In genomic region chr3:186025161-186025560, GRCh38 we compare ENCODE assay signal across 11 cellular contexts.
A peak's percentile ranks its signal among the peaks of the same experiment; 100 is the strongest.
DNase-seq lines count a peak whose midpoint lies in the region; ATAC-seq and TF ChIP-seq lines count a peak whose summit lies in the region.
"Had no signal": no experiment of that assay in that cellular context is flagged by ENCODE, and none has a peak within 500 bp of the region (broad histone marks: within the 10 kb centered on the region; RNA-seq: fewer than 3 reads in every experiment).

No MANE protein-coding gene starts in this region.

- peak; percentile 80 for DNase-seq in activated CD4-positive, alpha-beta T cell treated with anti-CD3 and anti-CD28 coated beads for 36 hours
- no peak for DNase-seq in activated CD4-positive, alpha-beta T cell treated with anti-CD3 and anti-CD28 coated beads, Interleukin-2, amount 50 U/mL, for 1 hour
- DNase-seq in SK-N-SH = no peak
- DNase-seq in fibroblast of mammary gland (ENCODE audit: low read depth) = peak; percentile 94
- peak; percentile 57 to 62 for DNase-seq in stimulated activated CD8-positive, alpha-beta memory T cell treated with anti-CD3 and anti-CD28 coated beads, Interleukin-15, amount 100 ng/mL, for 48 hours (ENCODE audit: low read depth in 2 of 2)
- DNase-seq in DMS114 treated with DMSO at 0.1 percent for 48 hours (lab: John Stamatoyannopoulos, UW; ENCODE audit: unreplicated experiment) = no peak
- DNase-seq in coronary artery (ENCODE audit: low spot score) = no peak
- DNase-seq in foreskin melanocyte = no peak
- DNase-seq: HCEC 1CT, NCI-H510A had no signal

- H3K27ac ChIP-seq in SK-N-SH (ENCODE audit: low read depth in 2 of 2, low read length in 1 of 2) = no peak overlapping the region
- no peak overlapping the region for H3K27ac ChIP-seq in coronary artery
- H3K27ac ChIP-seq: parathyroid adenoma had no signal

- H3K4me2 ChIP-seq in SK-N-SH = peak overlapping the region; percentile 45; the same call in 1 of the 2 replicates

- no peaks in the 10 kb centered on the region for H4K20me1 ChIP-seq in SK-N-SH (ENCODE audit: insufficient read depth)

- intact Hi-C loops in activated CD4-positive, alpha-beta T cell treated with anti-CD3 and anti-CD28 coated beads for 36 hours (cut with DNase I, micrococcal nuclease) = loop anchor here in 1 of 2 experiments (1.0 kb wide), 2 partner anchors 84 to 509 kb away; partner anchors contain the start of gene ETV5

- peaks cover 4% of the 10 kb centered on the region; the same call in 1 of the 2 replicates for H3K27me3 ChIP-seq in SK-N-SH (ENCODE audit: insufficient read depth)

- H3F3A ChIP-seq in SK-N-SH (replicated peaks; ENCODE audit: insufficient read depth) = peaks cover 12% of the 10 kb centered on the region

- H3K4me3 ChIP-seq in SK-N-SH (ENCODE audit: low read depth in 2 of 2, low read length in 1 of 2) (no peak overlapping the region), fibroblast of mammary gland (ENCODE audit: control insufficient read depth, low read depth, low read length) (no peak overlapping the region), coronary artery (no peak overlapping the region)

- POLR2A ChIA-PET in activated CD4-positive, alpha-beta T cell treated with anti-CD3 and anti-CD28 coated beads for 36 hours (lab: Charles Lee) = interaction anchor here (0.6 to 1.0 kb wide), 2 partner anchors 46 to 181 kb away, joined by 3 read pairs; no protein-coding TSS in a partner anchor
- POLR2A ChIA-PET in SK-N-SH (lab: Yijun Ruan, JAX) = no interaction called here

- 17% methylated on average over 3 of the region's 5 CpGs for WGBS in SK-N-SH (ENCODE audit: low lambda C conversion rate)

- no peak overlapping the region for H3K9ac ChIP-seq in SK-N-SH
- H3K9ac ChIP-seq: parathyroid adenoma had no signal

- TF ChIP-seq RAD21 in SK-N-SH (IDR thresholded peaks at IDR 0.05; ENCODE audit: low read length) = no peak

- peaks cover 3 to 4% of the 10 kb centered on the region in 2 experiments; a peak in 2 of 4 replicates for H3K4me1 ChIP-seq in SK-N-SH (ENCODE audit: control insufficient read depth in 1 of 2, insufficient read depth in 2 of 2, low read depth in 1 of 2, low read length in 1 of 2)
- H3K4me1 ChIP-seq: parathyroid adenoma had no signal

- CTCF ChIA-PET in activated CD4-positive, alpha-beta T cell treated with anti-CD3 and anti-CD28 coated beads for 36 hours (lab: Charles Lee) = interaction anchor here (0.5 to 0.9 kb wide), 6 partner anchors 21 to 596 kb away, joined by 3 to 4 read pairs (median 3); no protein-coding TSS in a partner anchor
- CTCF ChIA-PET in SK-N-SH (lab: Yijun Ruan, JAX) = interaction anchor here (0.6 to 1.3 kb wide), 6 partner anchors 12 to 516 kb away, joined by 3 to 4 read pairs (median 3); no protein-coding TSS in a partner anchor

- no peaks in the 10 kb centered on the region for H3K79me2 ChIP-seq in SK-N-SH (ENCODE audit: insufficient read depth)
- H3K79me2 ChIP-seq: parathyroid adenoma had no signal

- H3K27ac Mint-ChIP-seq in activated CD4-positive, alpha-beta T cell treated with anti-CD3 and anti-CD28 coated beads for 36 hours = no peak overlapping the region

- no peaks in the 10 kb centered on the region for H3K36me3 Mint-ChIP-seq in activated CD4-positive, alpha-beta T cell treated with anti-CD3 and anti-CD28 coated beads for 36 hours (ENCODE audit: low read depth)

- H3K4me1 Mint-ChIP-seq in activated CD4-positive, alpha-beta T cell treated with anti-CD3 and anti-CD28 coated beads for 36 hours = peaks cover 17% of the 10 kb centered on the region

- H3K9me2 ChIP-seq in SK-N-SH = no peaks in the 10 kb centered on the region

- H3K4me3 Mint-ChIP-seq in activated CD4-positive, alpha-beta T cell treated with anti-CD3 and anti-CD28 coated beads for 36 hours = no peak overlapping the region

- no peak overlapping the region for H2AFZ ChIP-seq in SK-N-SH (ENCODE audit: low read depth)
- H2AFZ ChIP-seq: parathyroid adenoma had no signal

- H3K36me3 ChIP-seq in SK-N-SH (replicated peaks in 1 of 2; ENCODE audit: control insufficient read depth in 1 of 2, insufficient read depth in 2 of 2, low read length in 1 of 2) = no peaks in the 10 kb centered on the region

- peak in 1 of 2 experiments; percentile 62; a peak in 1 of 4 replicates for TF ChIP-seq EP300 in SK-N-SH (IDR thresholded peaks at IDR 0.05; ENCODE audit: borderline replicate concordance in 1 of 2, low read depth in 1 of 2, low read length in 1 of 2)

- no peaks in the 10 kb centered on the region for H3K9me3 ChIP-seq in SK-N-SH

- no peaks in the 10 kb centered on the region for H3K9me3 Mint-ChIP-seq in activated CD4-positive, alpha-beta T cell treated with anti-CD3 and anti-CD28 coated beads for 36 hours (ENCODE audit: low read depth)

- ATAC-seq in activated CD4-positive, alpha-beta T cell treated with anti-CD3 and anti-CD28 coated beads for 36 hours = peak; percentile 98

- TF ChIP-seq CTCF in SK-N-SH (IDR thresholded peaks at IDR 0.05) (no peak), fibroblast of mammary gland (conservative IDR thresholded peaks at IDR 0.05; ENCODE audit: control insufficient read depth, insufficient read depth, low read depth, low read length) (no peak), coronary artery (IDR thresholded peaks at IDR 0.05) (no peak)

- H3K27me3 Mint-ChIP-seq in activated CD4-positive, alpha-beta T cell treated with anti-CD3 and anti-CD28 coated beads for 36 hours = peaks cover 8% of the 10 kb centered on the region

TF ChIP-seq in SK-N-SH, 30 proteins besides CTCF, POLR2A, EP300 and RAD21 (continues in another document):
- TF ChIP-seq FOXM1 (IDR thresholded peaks at IDR 0.05; ENCODE audit: low read depth) = no peak
- TF ChIP-seq NRF1 (IDR thresholded peaks at IDR 0.05; ENCODE audit: low read depth, low read length) = no peak
- TF ChIP-seq TAF1 (IDR thresholded peaks at IDR 0.05; ENCODE audit: borderline replicate concordance, low read depth, low read length) = no peak
- TF ChIP-seq FOSL2 (IDR thresholded peaks at IDR 0.05; ENCODE audit: borderline replicate concordance, low read depth) = peak; percentile 57; the same call in 1 of the 2 replicates
- no peak for TF ChIP-seq RFX5 (IDR thresholded peaks at IDR 0.05; ENCODE audit: low read length)
- TF ChIP-seq FOXJ3 (CRISPR knock-in tag; IDR thresholded peaks at IDR 0.05) = no peak
- 0 out of 2 replicates have a peak, but pooled peaks have one; percentile 5 for TF ChIP-seq ELF1 (IDR thresholded peaks at IDR 0.05)
- TF ChIP-seq, protein P1, sequence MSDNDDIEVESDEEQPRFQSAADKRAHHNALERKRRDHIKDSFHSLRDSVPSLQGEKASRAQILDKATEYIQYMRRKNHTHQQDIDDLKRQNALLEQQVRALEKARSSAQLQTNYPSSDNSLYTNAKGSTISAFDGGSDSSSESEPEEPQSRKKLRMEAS (IDR thresholded peaks at IDR 0.05; ENCODE audit: low read depth) = no peak
- no peak for TF ChIP-seq TEAD4 (IDR thresholded peaks at IDR 0.05; ENCODE audit: borderline replicate concordance, insufficient read depth)
- no peak for TF ChIP-seq SIN3A (IDR thresholded peaks at IDR 0.05; ENCODE audit: borderline replicate concordance, low read depth, low read length)
- TF ChIP-seq POLR2AphosphoS5 (IDR thresholded peaks at IDR 0.05; ENCODE audit: low read depth, low read length) = peak; percentile 52; the same call in 1 of the 2 replicates
- peak; percentile 91 for TF ChIP-seq PBX3 (IDR thresholded peaks at IDR 0.05)
- TF ChIP-seq, protein P2, sequence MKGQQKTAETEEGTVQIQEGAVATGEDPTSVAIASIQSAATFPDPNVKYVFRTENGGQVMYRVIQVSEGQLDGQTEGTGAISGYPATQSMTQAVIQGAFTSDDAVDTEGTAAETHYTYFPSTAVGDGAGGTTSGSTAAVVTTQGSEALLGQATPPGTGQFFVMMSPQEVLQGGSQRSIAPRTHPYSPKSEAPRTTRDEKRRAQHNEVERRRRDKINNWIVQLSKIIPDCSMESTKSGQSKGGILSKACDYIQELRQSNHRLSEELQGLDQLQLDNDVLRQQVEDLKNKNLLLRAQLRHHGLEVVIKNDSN (IDR thresholded peaks at IDR 0.05; ENCODE audit: borderline replicate concordance, low read depth) = no peak
- peak; percentile 83 for TF ChIP-seq JUND (IDR thresholded peaks at IDR 0.05)
- no peak for TF ChIP-seq MEF2A (IDR thresholded peaks at IDR 0.05; ENCODE audit: borderline replicate concordance, low read depth)
- TF ChIP-seq USF2 (IDR thresholded peaks at IDR 0.05; ENCODE audit: borderline replicate concordance, low read depth, low read length) = no peak
- TF ChIP-seq RXRA (IDR thresholded peaks at IDR 0.05; ENCODE audit: borderline replicate concordance, low read depth) = no peak
- no peak for TF ChIP-seq GATA2 (CRISPR knock-in tag; IDR thresholded peaks at IDR 0.05)
- TF ChIP-seq TCF12 (IDR thresholded peaks at IDR 0.05) = peak; percentile 97

Comparison
In these comparisons a context has a peak if more than half of its experiments do, and no peak if none do; other contexts are left out.
1. DNase-seq: peak in activated CD4-positive, alpha-beta T cell treated with anti-CD3 and anti-CD28 coated beads for 36 hours (single experiment), fibroblast of mammary gland (single experiment) and stimulated activated CD8-positive, alpha-beta memory T cell treated with anti-CD3 and anti-CD28 coated beads, Interleukin-15, amount 100 ng/mL, for 48 hours (2 of 2); none in activated CD4-positive, alpha-beta T cell treated with anti-CD3 and anti-CD28 coated beads, Interleukin-2, amount 50 U/mL, for 1 hour (single experiment), SK-N-SH (single experiment), DMS114 treated with DMSO at 0.1 percent for 48 hours (single experiment), coronary artery (single experiment) and foreskin melanocyte (single experiment).